1 cellular context compared by ENCODE assay signal in genomic region chr9:69411931-69412740, GRCh38.
TF ChIP-seq lines count a peak whose summit lies in the region.

No MANE protein-coding gene starts in this region.

TF ChIP-seq in K562, 482 proteins besides CTCF, POLR2A, EP300 and RAD21:
- TF ChIP-seq CBFA2T2 (conservative IDR thresholded peaks at IDR 0.05) (no peak), SMAD2 (IDR thresholded peaks at IDR 0.05; ENCODE audit: low read depth, low read length) (no peak), XRCC5 (IDR thresholded peaks at IDR 0.05; ENCODE audit: low read depth, low read length) (no peak), SIN3B (IDR thresholded peaks at IDR 0.05; ENCODE audit: low read depth) (no peak), CHAMP1 (IDR thresholded peaks at IDR 0.05) (no peak), PTRF (tag; IDR thresholded peaks at IDR 0.05) (no peak), KLF10 (CRISPR knock-in tag; IDR thresholded peaks at IDR 0.05) (no peak), MCM5 (IDR thresholded peaks at IDR 0.05; ENCODE audit: low read depth) (no peak), HES1 (IDR thresholded peaks at IDR 0.05; ENCODE audit: low read depth) (no peak), HDGF (IDR thresholded peaks at IDR 0.05) (no peak), MGA (IDR thresholded peaks at IDR 0.05) (no peak), PHTF2 (CRISPR knock-in tag; IDR thresholded peaks at IDR 0.05) (no peak), E2F3 (CRISPR knock-in tag; IDR thresholded peaks at IDR 0.05) (no peak), NCOA6 (IDR thresholded peaks at IDR 0.05) (no peak)
